In the genomic region with DNA sequence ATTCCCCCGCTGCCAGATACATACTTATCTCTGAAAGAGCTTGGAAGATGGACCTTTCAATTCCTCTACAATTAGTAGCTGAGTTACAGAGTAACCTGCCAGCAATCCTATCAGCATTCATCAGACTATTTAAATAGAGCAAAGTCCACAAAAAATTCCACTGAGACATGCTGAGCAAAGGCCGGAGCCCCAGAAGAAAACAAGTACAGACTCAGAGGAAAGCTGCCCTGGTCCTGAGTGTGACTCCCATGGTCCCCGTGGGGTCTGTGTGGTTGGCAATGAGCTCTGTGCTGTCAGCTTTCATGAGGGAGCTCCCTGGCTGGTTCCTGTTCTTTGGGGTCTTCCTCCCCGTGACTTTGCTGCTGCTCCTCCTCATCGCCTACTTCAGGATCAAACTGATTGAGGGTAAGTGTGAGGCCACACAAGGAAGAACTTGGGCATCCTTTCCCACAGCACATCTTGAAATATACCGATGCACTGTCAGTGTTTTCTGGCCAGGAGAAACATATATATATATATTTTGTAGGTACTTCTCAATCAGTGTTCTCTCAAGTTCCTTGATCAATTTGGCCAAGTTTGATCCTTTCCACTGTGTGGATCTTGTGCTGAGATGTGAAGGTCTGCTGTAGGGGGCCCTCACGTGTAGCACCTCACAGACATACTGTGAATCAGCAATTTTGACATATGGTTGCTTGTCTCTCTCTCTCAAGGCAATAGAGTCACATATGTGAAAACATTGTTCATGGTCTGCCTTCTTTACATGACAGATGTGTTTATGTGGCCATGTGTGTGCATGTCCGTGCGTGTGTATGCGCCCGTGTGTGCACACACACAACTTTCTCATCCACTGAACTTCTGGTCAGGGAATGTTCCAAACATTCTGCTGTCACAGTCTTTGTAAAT, we compare ENCODE assay signal across 1 cellular context.
TF ChIP-seq lines count a peak whose summit lies in the region.

A gene (plus strand): TSS at position 160 of the 903 bp plus-strand sequence. CDS start 8 bp downstream, at position 168.

TF ChIP-seq in neural cell, 6 proteins besides CTCF, POLR2A, EP300 and RAD21 (continued from another document):
- TF ChIP-seq, protein P1, sequence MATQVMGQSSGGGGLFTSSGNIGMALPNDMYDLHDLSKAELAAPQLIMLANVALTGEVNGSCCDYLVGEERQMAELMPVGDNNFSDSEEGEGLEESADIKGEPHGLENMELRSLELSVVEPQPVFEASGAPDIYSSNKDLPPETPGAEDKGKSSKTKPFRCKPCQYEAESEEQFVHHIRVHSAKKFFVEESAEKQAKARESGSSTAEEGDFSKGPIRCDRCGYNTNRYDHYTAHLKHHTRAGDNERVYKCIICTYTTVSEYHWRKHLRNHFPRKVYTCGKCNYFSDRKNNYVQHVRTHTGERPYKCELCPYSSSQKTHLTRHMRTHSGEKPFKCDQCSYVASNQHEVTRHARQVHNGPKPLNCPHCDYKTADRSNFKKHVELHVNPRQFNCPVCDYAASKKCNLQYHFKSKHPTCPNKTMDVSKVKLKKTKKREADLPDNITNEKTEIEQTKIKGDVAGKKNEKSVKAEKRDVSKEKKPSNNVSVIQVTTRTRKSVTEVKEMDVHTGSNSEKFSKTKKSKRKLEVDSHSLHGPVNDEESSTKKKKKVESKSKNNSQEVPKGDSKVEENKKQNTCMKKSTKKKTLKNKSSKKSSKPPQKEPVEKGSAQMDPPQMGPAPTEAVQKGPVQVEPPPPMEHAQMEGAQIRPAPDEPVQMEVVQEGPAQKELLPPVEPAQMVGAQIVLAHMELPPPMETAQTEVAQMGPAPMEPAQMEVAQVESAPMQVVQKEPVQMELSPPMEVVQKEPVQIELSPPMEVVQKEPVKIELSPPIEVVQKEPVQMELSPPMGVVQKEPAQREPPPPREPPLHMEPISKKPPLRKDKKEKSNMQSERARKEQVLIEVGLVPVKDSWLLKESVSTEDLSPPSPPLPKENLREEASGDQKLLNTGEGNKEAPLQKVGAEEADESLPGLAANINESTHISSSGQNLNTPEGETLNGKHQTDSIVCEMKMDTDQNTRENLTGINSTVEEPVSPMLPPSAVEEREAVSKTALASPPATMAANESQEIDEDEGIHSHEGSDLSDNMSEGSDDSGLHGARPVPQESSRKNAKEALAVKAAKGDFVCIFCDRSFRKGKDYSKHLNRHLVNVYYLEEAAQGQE (IDR thresholded peaks at IDR 0.05; ENCODE audit: borderline replicate concordance): no peak
- TF ChIP-seq MXI1 (conservative IDR thresholded peaks at IDR 0.05; ENCODE audit: poor library complexity, severe bottlenecking): no peak
- no peak for TF ChIP-seq EZH2 (IDR thresholded peaks at IDR 0.05; ENCODE audit: borderline replicate concordance, insufficient read depth, low read length, poor library complexity, severe bottlenecking)
- TF ChIP-seq POLR2AphosphoS5 (IDR thresholded peaks at IDR 0.05): no peak
- no peak for TF ChIP-seq SMC3 (conservative IDR thresholded peaks at IDR 0.05; ENCODE audit: poor library complexity)
